Comparison of ENCODE assay signal across 32 cellular contexts in genomic region chr6:44989391-44989790, GRCh38.
"Had no signal": no experiment of that assay in that cellular context is flagged by ENCODE, and none has a peak within 500 bp of the region (broad histone marks: within the 10 kb centered on the region; RNA-seq: fewer than 3 reads in every experiment).

No MANE protein-coding gene starts in this region.

- H3K36me3 ChIP-seq: adrenal gland, brain microvascular endothelial cell, breast epithelium had no signal

- H3K4me1 ChIP-seq: adrenal gland, body of pancreas, breast epithelium had no signal

- H3K9me3 ChIP-seq: adrenal gland, body of pancreas, breast epithelium had no signal

- H3K27ac ChIP-seq: adrenal gland, body of pancreas, brain microvascular endothelial cell, breast epithelium, VCaP had no signal

- H3K27me3 ChIP-seq: adrenal gland, body of pancreas, brain microvascular endothelial cell, breast epithelium had no signal

- ATAC-seq: activated CD8-positive, alpha-beta T cell treated with anti-CD3 and anti-CD28 coated beads for 36 hours; activated naive CD4-positive, alpha-beta T cell treated with anti-CD3 and anti-CD28 coated beads, Interleukin-2, amount 50 U/mL, for 72 hours; activated T-cell treated with anti-CD3 and anti-CD28 coated beads, Interleukin-2, amount 50 U/mL, for 4 hours; activated T-cell treated with anti-CD3 and anti-CD28 coated beads, Interleukin-2, amount 50 U/mL, for 72 hours; activated T-helper 17 cell treated with anti-CD3 and anti-CD28 coated beads, Interleukin-2, amount 50 U/mL, for 72 hours; body of pancreas had no signal

- DNase-seq: activated B cell treated with CpG ODN at 0.5 μM for 24 hours; activated CD4-positive, alpha-beta memory T cell treated with anti-CD3 and anti-CD28 coated beads for 36 hours; activated CD4-positive, alpha-beta T cell treated with anti-CD3 and anti-CD28 coated beads for 4 hours; activated CD4-positive, alpha-beta T cell treated with anti-CD3 and anti-CD28 coated beads, Interleukin-2, amount 10 ng/mL, durations not matched to agents 24 days and 14 days; activated CD4-positive, alpha-beta T cell treated with anti-CD3 and anti-CD28 coated beads, Interleukin-2, amount 50 U/mL, for 1 hour; activated CD4-positive, alpha-beta T cell treated with anti-CD3 and anti-CD28 coated beads, Interleukin-2, amount 50 U/mL, for 4 hours; activated CD4-positive, CD25-positive, alpha-beta regulatory T cell treated with anti-CD3 and anti-CD28 coated beads, Interleukin-2, amount 50 U/mL, for 72 hours; activated CD8-positive, alpha-beta memory T cell treated with anti-CD3 and anti-CD28 coated beads, Interleukin-2, amount 50 U/mL, for 4 hours; activated CD8-positive, alpha-beta T cell treated with anti-CD3 and anti-CD28 coated beads for 36 hours; activated effector memory CD4-positive, alpha-beta T cell treated with anti-CD3 and anti-CD28 coated beads, Interleukin-2, amount 50 U/mL, for 16 hours; activated gamma-delta T cell treated with Interleukin-2 at 50 U/mL for 16 hours; activated naive CD4-positive, alpha-beta T cell; activated naive CD4-positive, alpha-beta T cell treated with anti-CD3 and anti-CD28 coated beads for 36 hours; activated naive CD4-positive, alpha-beta T cell treated with anti-CD3 and anti-CD28 coated beads, Interleukin-2, amount 50 U/mL, for 16 hours; activated naive CD8-positive, alpha-beta T cell treated with anti-CD3 and anti-CD28 coated beads for 36 hours; activated T-cell treated with anti-CD3 and anti-CD28 coated beads for 4 hours; activated T-cell treated with anti-CD3 and anti-CD28 coated beads, Interleukin-2, amount 50 U/mL, for 1 hour; activated T-cell treated with anti-CD3 and anti-CD28 coated beads, Interleukin-2, amount 50 U/mL, for 4 hours; activated T-cell treated with anti-CD3 and anti-CD28 coated beads, Interleukin-2, amount 50 U/mL, for 72 hours; adrenal gland; amniotic stem cell; aorta; body of pancreas; brain microvascular endothelial cell; central memory CD4-positive, alpha-beta T cell; T-helper 1 cell; T-helper 2 cell; T-helper 9 cell had no signal

- H3K4me3 ChIP-seq: adrenal gland, body of pancreas, breast epithelium had no signal
